9 cellular contexts compared by ENCODE assay signal in genomic region chr1:93448292-93448982, GRCh38. TPM values are rescaled to one million over a fixed set of nuclear protein-coding genes. Genes with fewer than 3 reads are reported as not detected.
DNase-seq lines count a peak whose midpoint lies in the region; ATAC-seq, FAIRE-seq and TF ChIP-seq lines count a peak whose summit lies in the region.
"Had no signal": no experiment of that assay in that cellular context is flagged by ENCODE, and none has a peak within 500 bp of the region (broad histone marks: within the 10 kb centered on the region; RNA-seq: fewer than 3 reads in every experiment).

No MANE protein-coding gene starts in this region.

- POLR2A ChIA-PET in activated CD8-positive, alpha-beta T cell treated with anti-CD3 and anti-CD28 coated beads for 36 hours (lab: Charles Lee), result no interaction called here

- FAIRE-seq in frontal cortex (lab: Jason Lieb, UNC), result no peak
- FAIRE-seq: GM18507 had no signal

- H3F3A ChIP-seq in neural progenitor cell (ENCODE audit: low read depth), result peaks cover 20% of the 10 kb centered on the region

- TF ChIP-seq CTCF in NB4 (IDR thresholded peaks at IDR 0.05; ENCODE audit: low read depth, low read length) (no peak), neural progenitor cell (IDR thresholded peaks at IDR 0.05) (no peak)
- TF ChIP-seq CTCF in activated CD8-positive, alpha-beta T cell treated with anti-CD3 and anti-CD28 coated beads for 36 hours (IDR thresholded peaks at IDR 0.05), result no peak

- ATAC-seq in activated CD8-positive, alpha-beta T cell treated with anti-CD3 and anti-CD28 coated beads for 36 hours, result peak; percentile 31
- no peak for ATAC-seq in GM19324 (IDR thresholded peaks at IDR 0.05; ENCODE audit: low FRiP score, unreplicated experiment)

- peak overlapping the region; percentile 94 for H3K4me2 ChIP-seq in neural progenitor cell

- CTCF ChIA-PET in activated CD8-positive, alpha-beta T cell treated with anti-CD3 and anti-CD28 coated beads for 36 hours (lab: Charles Lee), result interaction anchor here (0.9 to 3.7 kb wide), 6 partner anchors 10 to 396 kb away, joined by 3 to 17 read pairs (median 3); no protein-coding TSS in a partner anchor

- peaks cover 56% of the 10 kb centered on the region for H3K79me2 ChIP-seq in neural progenitor cell (ENCODE audit: low read depth)

- peak overlapping the region; percentile 83 for H3K4me3 Mint-ChIP-seq in activated CD4-positive, alpha-beta T cell treated with anti-CD3 and anti-CD28 coated beads, Interleukin-2, amount 10 ng/mL, durations not matched to agents 24 days and 14 days
- H3K4me3 Mint-ChIP-seq in activated CD8-positive, alpha-beta T cell treated with anti-CD3 and anti-CD28 coated beads for 36 hours, result peak overlapping the region; percentile 77
- H3K4me3 Mint-ChIP-seq in neural progenitor cell, result peak overlapping the region; percentile 98

- TF ChIP-seq POLR2A in NB4 (IDR thresholded peaks at IDR 0.05; ENCODE audit: extremely low read depth, insufficient read length), result no peak

- H3K4me3 ChIP-seq in NB4 (ENCODE audit: low read depth, low read length) (peak overlapping the region; percentile 28), neural progenitor cell (peak overlapping the region; percentile 96)

- H3K27me3 ChIP-seq in neural progenitor cell, result no peaks in the 10 kb centered on the region

- intact Hi-C loops in activated CD4-positive, alpha-beta T cell treated with anti-CD3 and anti-CD28 coated beads, Interleukin-2, amount 10 ng/mL, durations not matched to agents 24 days and 14 days (cut with micrococcal nuclease), result loop anchor here (10.0 kb wide), 1 partner anchor 236 kb away; the partner anchor contains the start of gene BCAR3
- intact Hi-C loops in activated CD8-positive, alpha-beta T cell treated with anti-CD3 and anti-CD28 coated beads for 36 hours (cut with micrococcal nuclease), result no loop called here

- H3K27me3 Mint-ChIP-seq in activated CD4-positive, alpha-beta T cell treated with anti-CD3 and anti-CD28 coated beads, Interleukin-2, amount 10 ng/mL, durations not matched to agents 24 days and 14 days, result peaks cover 66% of the 10 kb centered on the region
- peaks cover 52% of the 10 kb centered on the region for H3K27me3 Mint-ChIP-seq in activated CD8-positive, alpha-beta T cell treated with anti-CD3 and anti-CD28 coated beads for 36 hours
- H3K27me3 Mint-ChIP-seq in neural progenitor cell (ENCODE audit: insufficient read depth, low read depth), result peaks cover 7% of the 10 kb centered on the region

- H3K9me3 Mint-ChIP-seq in activated CD4-positive, alpha-beta T cell treated with anti-CD3 and anti-CD28 coated beads, Interleukin-2, amount 10 ng/mL, durations not matched to agents 24 days and 14 days, result no peaks in the 10 kb centered on the region
- H3K9me3 Mint-ChIP-seq in activated CD8-positive, alpha-beta T cell treated with anti-CD3 and anti-CD28 coated beads for 36 hours, result no peaks in the 10 kb centered on the region
- H3K9me3 Mint-ChIP-seq in neural progenitor cell, result peaks cover 12% of the 10 kb centered on the region

- peak overlapping the region; percentile 96 for H3K27ac ChIP-seq in neural progenitor cell

- no peak overlapping the region for H3K27ac Mint-ChIP-seq in activated CD4-positive, alpha-beta T cell treated with anti-CD3 and anti-CD28 coated beads, Interleukin-2, amount 10 ng/mL, durations not matched to agents 24 days and 14 days
- no peak overlapping the region for H3K27ac Mint-ChIP-seq in activated CD8-positive, alpha-beta T cell treated with anti-CD3 and anti-CD28 coated beads for 36 hours
- peak overlapping the region; percentile 98 for H3K27ac Mint-ChIP-seq in neural progenitor cell

- H3K4me1 Mint-ChIP-seq in activated CD4-positive, alpha-beta T cell treated with anti-CD3 and anti-CD28 coated beads, Interleukin-2, amount 10 ng/mL, durations not matched to agents 24 days and 14 days, result peaks cover 11% of the 10 kb centered on the region
- H3K4me1 Mint-ChIP-seq in activated CD8-positive, alpha-beta T cell treated with anti-CD3 and anti-CD28 coated beads for 36 hours (ENCODE audit: low read depth), result peaks cover 12% of the 10 kb centered on the region
- peaks cover 16% of the 10 kb centered on the region for H3K4me1 Mint-ChIP-seq in neural progenitor cell

- no peaks in the 10 kb centered on the region for H3K36me3 ChIP-seq in neural progenitor cell

- H3K36me3 Mint-ChIP-seq in activated CD4-positive, alpha-beta T cell treated with anti-CD3 and anti-CD28 coated beads, Interleukin-2, amount 10 ng/mL, durations not matched to agents 24 days and 14 days (ENCODE audit: low read depth), result peaks cover 2% of the 10 kb centered on the region
- H3K36me3 Mint-ChIP-seq in activated CD8-positive, alpha-beta T cell treated with anti-CD3 and anti-CD28 coated beads for 36 hours (ENCODE audit: low read depth), result no peaks in the 10 kb centered on the region
- peaks cover 23% of the 10 kb centered on the region for H3K36me3 Mint-ChIP-seq in neural progenitor cell

- H3K9ac ChIP-seq in neural progenitor cell, result peak overlapping the region; percentile 94

- no peaks in the 10 kb centered on the region for H3K9me3 ChIP-seq in neural progenitor cell (ENCODE audit: low read depth)

- peak overlapping the region; percentile 79 for H2AFZ ChIP-seq in neural progenitor cell (replicated peaks)

- DNase-seq in activated CD4-positive, alpha-beta T cell treated with anti-CD3 and anti-CD28 coated beads, Interleukin-2, amount 10 ng/mL, durations not matched to agents 24 days and 14 days, result peak; percentile 64
- no peak for DNase-seq in activated CD4-positive, alpha-beta T cell treated with anti-CD3 and anti-CD28 coated beads for 48 hours
- peak; percentile 9 for DNase-seq in NB4 (ENCODE audit: low read depth)
- DNase-seq in activated CD8-positive, alpha-beta T cell treated with anti-CD3 and anti-CD28 coated beads for 36 hours, result peak; percentile 14
- peak; percentile 54 to 61 for DNase-seq in frontal cortex (ENCODE audit: low spot score in 2 of 2)
- peak; percentile 90 for DNase-seq in neural progenitor cell (ENCODE audit: low spot score)
- no peak for DNase-seq in H4 (ENCODE audit: low spot score)

- H3K4me1 ChIP-seq in neural progenitor cell, result peaks cover 27% of the 10 kb centered on the region

- H4K20me1 ChIP-seq in neural progenitor cell (ENCODE audit: low read depth), result peaks cover 45% of the 10 kb centered on the region

RNA-seq across cellular contexts. Expression of gene FNBP1L, which starts 0.5 kb away (rescaled TPM):
- total RNA-seq in activated CD4-positive, alpha-beta T cell treated with anti-CD3 and anti-CD28 coated beads, Interleukin-2, amount 10 ng/mL, durations not matched to agents 24 days and 14 days, result 0.14 and 0.24 TPM in 2 replicates
- under 1 TPM; 0.20 to 0.25 TPM for total RNA-seq in activated CD8-positive, alpha-beta T cell treated with anti-CD3 and anti-CD28 coated beads for 36 hours
- 254 TPM for total RNA-seq in frontal cortex
- 114 and 162 TPM in 2 replicates for total RNA-seq in neural progenitor cell (ENCODE audit: low replicate concordance)
- total RNA-seq in H4 (2014; rRNA removed; shearing (Covaris generic)), result 13.3 and 14.9 TPM in 2 replicates

Comparison
In these comparisons a context has a peak if more than half of its experiments do, and no peak if none do; other contexts are left out.
1. DNase-seq: peak in activated CD4-positive, alpha-beta T cell treated with anti-CD3 and anti-CD28 coated beads, Interleukin-2, amount 10 ng/mL, durations not matched to agents 24 days and 14 days (single experiment), NB4 (single experiment), activated CD8-positive, alpha-beta T cell treated with anti-CD3 and anti-CD28 coated beads for 36 hours (single experiment), frontal cortex (2 of 2) and neural progenitor cell (single experiment); none in activated CD4-positive, alpha-beta T cell treated with anti-CD3 and anti-CD28 coated beads for 48 hours (single experiment) and H4 (single experiment).
2. RNA of gene FNBP1L, which starts 0.5 kb away (total RNA-seq): 254 TPM in frontal cortex (single experiment), 114 to 162 TPM in neural progenitor cell and 13.3 to 14.9 TPM in H4; 0.20 to 0.25 TPM in activated CD8-positive, alpha-beta T cell treated with anti-CD3 and anti-CD28 coated beads for 36 hours and 0.14 to 0.24 TPM in activated CD4-positive, alpha-beta T cell treated with anti-CD3 and anti-CD28 coated beads, Interleukin-2, amount 10 ng/mL, durations not matched to agents 24 days and 14 days; every median in the first group is over 10 times any median in the second.
3. Peak in every context shown above with its lines, with median percentiles within 50 percentile points of each other: H3K4me3 Mint-ChIP-seq.